29 cellular contexts compared by ENCODE assay signal in the genomic region with DNA sequence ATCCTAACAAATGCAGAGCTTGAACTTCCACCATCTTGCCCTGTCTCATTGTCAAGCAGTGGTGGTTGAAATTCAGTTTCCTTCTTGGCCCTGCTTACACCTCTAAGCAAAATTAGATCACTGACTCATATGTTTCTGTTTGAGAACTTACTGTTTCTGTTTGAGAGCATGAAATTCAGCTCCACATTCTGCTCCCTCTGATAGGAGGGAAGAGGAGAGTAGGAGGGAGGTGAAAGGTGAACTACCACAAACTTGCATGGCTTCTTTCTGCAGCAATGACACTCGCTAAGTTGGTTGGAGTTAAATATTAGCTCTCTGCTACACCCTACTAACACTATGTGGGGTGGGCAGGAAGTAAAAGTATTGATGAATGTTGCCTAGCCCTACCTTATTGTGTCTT.
A peak's percentile ranks its signal among the peaks of the same experiment; 100 is the strongest.
DNase-seq lines count a peak whose midpoint lies in the region; ATAC-seq and TF ChIP-seq lines count a peak whose summit lies in the region.
"Had no signal": no experiment of that assay in that cellular context is flagged by ENCODE, and none has a peak within 500 bp of the region (broad histone marks: within the 10 kb centered on the region; RNA-seq: fewer than 3 reads in every experiment).

No MANE protein-coding gene starts in this region.

- no peak overlapping the region for H3K27ac ChIP-seq in effector memory CD4-positive, alpha-beta T cell (ENCODE audit: insufficient read depth, low read length, poor library complexity, severe bottlenecking)
- H3K27ac ChIP-seq: parathyroid adenoma had no signal

- DNase-seq in GM13976 (ENCODE audit: low spot score): peak; percentile 4
- DNase-seq in effector memory CD4-positive, alpha-beta T cell: no peak
- DNase-seq in NCI-H146 (lab: John Stamatoyannopoulos, UW): no peak
- DNase-seq in GM10248 (ENCODE audit: extremely low spot score): no peak
- DNase-seq: activated B cell treated with CpG ODN at 0.5 μM for 24 hours; activated CD4-positive, alpha-beta memory T cell treated with anti-CD3 and anti-CD28 coated beads, Interleukin-2, amount 10 ng/mL, durations not matched to agents 7 days and 5 days; activated gamma-delta T cell treated with Interleukin-2 at 50 U/mL for 16 hours; AML-193; CD8-positive, alpha-beta memory T cell; effector memory CD8-positive, alpha-beta T cell; foreskin melanocyte; GDM1; immature natural killer cell; Kasumi-1; NCI-H1048; NCI-H2029; NCI-H345; OCI-M1; stimulated activated CD4-positive, alpha-beta T cell treated with anti-CD3 and anti-CD28 coated beads, Interleukin-15, amount 100 ng/mL, for 24 hours; stimulated activated CD8-positive, alpha-beta memory T cell treated with anti-CD3 and anti-CD28 coated beads, Interleukin-4, amount 100 ng/mL, for 48 hours; T1000; trophoblast cell had no signal

- TF ChIP-seq CTCF in GM13976 (IDR thresholded peaks at IDR 0.05; ENCODE audit: borderline replicate concordance, control extremely low read depth, extremely low read depth, insufficient read depth, missing control alignments) (no peak), GM10248 (IDR thresholded peaks at IDR 0.05; ENCODE audit: control extremely low read depth, extremely low read depth, low read depth, missing control alignments) (no peak)

- H3K36me3 ChIP-seq in effector memory CD4-positive, alpha-beta T cell (ENCODE audit: control insufficient read depth, insufficient read depth, low read length): no peaks in the 10 kb centered on the region

- no peaks in the 10 kb centered on the region for H3K4me1 ChIP-seq in effector memory CD4-positive, alpha-beta T cell (ENCODE audit: control insufficient read depth, insufficient read depth, low read length, poor library complexity, severe bottlenecking)
- H3K4me1 ChIP-seq: parathyroid adenoma had no signal

- no peaks in the 10 kb centered on the region for H3K9me3 ChIP-seq in effector memory CD4-positive, alpha-beta T cell (ENCODE audit: control insufficient read depth, low read length)

- H3K27me3 ChIP-seq in effector memory CD4-positive, alpha-beta T cell (replicated peaks; ENCODE audit: control insufficient read depth, insufficient read depth, low read length, poor library complexity, severe bottlenecking): no peaks in the 10 kb centered on the region

- peak; percentile 50 for ATAC-seq in GM19467 (IDR thresholded peaks at IDR 0.05; ENCODE audit: unreplicated experiment)
- ATAC-seq in HG02938 (IDR thresholded peaks at IDR 0.05; ENCODE audit: unreplicated experiment): peak; percentile 84
- peak; percentile 62 for ATAC-seq in HG03575 (IDR thresholded peaks at IDR 0.05; ENCODE audit: extremely low read depth, insufficient number of reproducible peaks, low FRiP score, unreplicated experiment)
- ATAC-seq in GM21737 (IDR thresholded peaks at IDR 0.05; ENCODE audit: unreplicated experiment): no peak
- ATAC-seq: effector memory CD8-positive, alpha-beta T cell; esophagus mucosa; sciatic nerve had no signal

- in situ Hi-C loops in GM13976 (cut with MboI; ENCODE audit: low sequenced_read_pairs, unreplicated experiment): no loop called here

- no peak overlapping the region for H3K4me3 ChIP-seq in effector memory CD4-positive, alpha-beta T cell (ENCODE audit: insufficient read depth, low read depth, low read length, poor library complexity, severe bottlenecking)

- POLR2A ChIA-PET in GM10248 (lab: Yijun Ruan, JAX): no interaction called here

- CTCF ChIA-PET in GM10248 (lab: Yijun Ruan, JAX): no interaction called here
